8 cellular contexts compared by ENCODE assay signal in genomic region chr12:1939745-1940607, GRCh38. TPM values are rescaled to one million over a fixed set of nuclear protein-coding genes. Genes with fewer than 3 reads are reported as not detected.
DNase-seq lines count a peak whose midpoint lies in the region; ATAC-seq and TF ChIP-seq lines count a peak whose summit lies in the region.

No MANE protein-coding gene starts in this region.

- H3K27ac ChIP-seq in SK-N-MC = no peak overlapping the region
- peak overlapping the region; percentile 64 to 74 (median 71) for H3K27ac ChIP-seq in gastroesophageal sphincter
- H3K27ac ChIP-seq in substantia nigra (ENCODE audit: low read depth, low read length, poor library complexity, severe bottlenecking) = peak overlapping the region; percentile 77

- TF ChIP-seq EP300 in gastroesophageal sphincter (IDR thresholded peaks at IDR 0.05) = no peak

- H3K9me3 ChIP-seq in SK-N-MC (ENCODE audit: low read depth, low read length) = no peaks in the 10 kb centered on the region
- no peaks in the 10 kb centered on the region for H3K9me3 ChIP-seq in gastroesophageal sphincter

- DNase-seq in SK-N-MC (ENCODE audit: low read depth, low spot score) (peak; percentile 22), occipital lobe (lab: John Stamatoyannopoulos, UW) (peak; percentile 77), substantia nigra (lab: John Stamatoyannopoulos, UW) (peak in 48 of 49 donors; percentile 28 to 91 (median 77))
- peak; percentile 73 to 91 (median 86) for DNase-seq in activated naive CD4-positive, alpha-beta T cell (lab: John Stamatoyannopoulos, UW)

- no peak for TF ChIP-seq POLR2A in gastroesophageal sphincter (IDR thresholded peaks at IDR 0.05)

- peak; percentile 91 for ATAC-seq in gastroesophageal sphincter
- no peak for ATAC-seq in HG03097 (IDR thresholded peaks at IDR 0.05; ENCODE audit: low FRiP score, unreplicated experiment)

- H3K36me3 ChIP-seq in SK-N-MC (ENCODE audit: insufficient read depth, low read length) (no peaks in the 10 kb centered on the region), gastroesophageal sphincter (peaks cover 0 to 43% of the 10 kb centered on the region in 2 donors)

- WGBS in gastroesophageal sphincter (ENCODE audit: low coverage in 1 of 2), 2 donors = 25 to 36% methylated on average over 12 of the region's 17 CpGs

- H3K27me3 ChIP-seq in gastroesophageal sphincter = no peaks in the 10 kb centered on the region

- peak; percentile 87 for TF ChIP-seq CTCF in GM12873 (IDR thresholded peaks at IDR 0.05; ENCODE audit: insufficient read depth, low read depth, low read length, missing control alignments)
- peak; percentile 97 for TF ChIP-seq CTCF in LNCAP (IDR thresholded peaks at IDR 0.05)
- TF ChIP-seq CTCF in gastroesophageal sphincter (IDR thresholded peaks at IDR 0.05) = peak in 3 of 4 experiments; percentile 95 to 97 (median 97)

- H3K4me3 ChIP-seq in SK-N-MC (no peak overlapping the region), gastroesophageal sphincter (peak overlapping the region in 1 of 2 donors; percentile 12)

- H3K9ac ChIP-seq in SK-N-MC (ENCODE audit: insufficient read length) = peak overlapping the region; percentile 3

- H3K4me1 ChIP-seq in gastroesophageal sphincter = peaks cover 5 to 56% (median 5%) of the 10 kb centered on the region in 3 donors

RNA-seq across cellular contexts. Expression of gene CACNA2D4, which starts 21.5 kb away (rescaled TPM):
- 1 to 10 TPM; 1.4 to 3.3 (median 3.0) TPM for total RNA-seq in gastroesophageal sphincter
- not detected for total RNA-seq in occipital lobe

Comparison
In these comparisons a context has a peak if more than half of its experiments do, and no peak if none do; other contexts are left out.
1. DNase-seq: peak in every context shown above with its lines; median percentile 86 in activated naive CD4-positive, alpha-beta T cell; 77 in occipital lobe; 77 in substantia nigra; 22 in SK-N-MC.